14 cellular contexts compared by ENCODE assay signal in genomic region chr2:26251893-26252292, GRCh38. TPM values are rescaled to one million over a fixed set of nuclear protein-coding genes. Genes with fewer than 3 reads are reported as not detected.
A peak's percentile ranks its signal among the peaks of the same experiment; 100 is the strongest.
DNase-seq lines count a peak whose midpoint lies in the region; ATAC-seq and TF ChIP-seq lines count a peak whose summit lies in the region.
"Had no signal": no experiment of that assay in that cellular context is flagged by ENCODE, and none has a peak within 500 bp of the region (broad histone marks: within the 10 kb centered on the region; RNA-seq: fewer than 3 reads in every experiment).

No MANE protein-coding gene starts in this region.

- H3K9me3 ChIP-seq in fibroblast of lung (ENCODE audit: control insufficient read depth, insufficient read depth, low read depth, low read length) (no peaks in the 10 kb centered on the region), ovary (no peaks in the 10 kb centered on the region), neural progenitor cell (ENCODE audit: low read depth) (no peaks in the 10 kb centered on the region)
- H3K9me3 ChIP-seq: lower lobe of right lung had no signal

- H3K27me3 Mint-ChIP-seq in GM23338 (ENCODE audit: insufficient read depth, low read depth, poor library complexity) (no peaks in the 10 kb centered on the region), neural progenitor cell (ENCODE audit: insufficient read depth, low read depth) (no peaks in the 10 kb centered on the region)

- H3K79me2 ChIP-seq in GM23338 (replicated peaks; ENCODE audit: insufficient read depth) (peaks cover 66% of the 10 kb centered on the region), fibroblast of lung (ENCODE audit: control insufficient read depth, insufficient read depth, low read length) (peaks cover 50% of the 10 kb centered on the region), neural progenitor cell (ENCODE audit: low read depth) (peaks cover 54% of the 10 kb centered on the region)

- no peaks in the 10 kb centered on the region; the same call in none of the 2 replicates for H4K20me1 ChIP-seq in GM23338 (replicated peaks; ENCODE audit: insufficient read depth)
- H4K20me1 ChIP-seq in fibroblast of lung (ENCODE audit: control insufficient read depth, extremely low read depth, insufficient read depth, low read length): no peaks in the 10 kb centered on the region
- peaks cover 7% of the 10 kb centered on the region for H4K20me1 ChIP-seq in neural progenitor cell (ENCODE audit: low read depth)

- no peak overlapping the region for H2AFZ ChIP-seq in GM23338
- H2AFZ ChIP-seq in fibroblast of lung (ENCODE audit: low read length): no peak overlapping the region
- H2AFZ ChIP-seq in neural progenitor cell (replicated peaks): no peak overlapping the region

- H3K27me3 ChIP-seq in GM23338 (ENCODE audit: insufficient read depth): no peaks in the 10 kb centered on the region
- H3K27me3 ChIP-seq in fibroblast of lung (ENCODE audit: control insufficient read depth, insufficient read depth, low read length): no peaks in the 10 kb centered on the region
- H3K27me3 ChIP-seq in ovary: no peaks in the 10 kb centered on the region
- no peaks in the 10 kb centered on the region for H3K27me3 ChIP-seq in neural progenitor cell

- no peaks in the 10 kb centered on the region for H3K36me3 ChIP-seq in GM23338 (ENCODE audit: insufficient read depth)
- H3K36me3 ChIP-seq in fibroblast of lung (ENCODE audit: control insufficient read depth, insufficient read depth, low read length): no peaks in the 10 kb centered on the region
- H3K36me3 ChIP-seq in ovary: no peaks in the 10 kb centered on the region
- H3K36me3 ChIP-seq in neural progenitor cell: no peaks in the 10 kb centered on the region

- H3F3A ChIP-seq in GM23338 (replicated peaks; ENCODE audit: low read depth): no peaks in the 10 kb centered on the region
- peaks cover 5% of the 10 kb centered on the region for H3F3A ChIP-seq in neural progenitor cell (ENCODE audit: low read depth)

- H3K4me3 Mint-ChIP-seq in GM23338 (no peak overlapping the region), neural progenitor cell (no peak overlapping the region)
- H3K4me3 Mint-ChIP-seq: T-helper 1 cell treated with Interleukin-12 subunit alpha and Interleukin-12 subunit beta and Interleukin-4 antibody, amounts not matched to agents 30 μg/mL and 1 μg/mL, for 36 hours had no signal

- DNase-seq in GM23338 (ENCODE audit: low spot score) (no peak), NCI-H345 treated with DMSO at 0.1 percent for 48 hours (lab: John Stamatoyannopoulos, UW; ENCODE audit: unreplicated experiment) (peak; percentile 88), fibroblast of lung (ENCODE audit: low read depth in 2 of 2) (peak; percentile 26 to 36), ovary (peak; percentile 42 to 53 (median 46)), neural progenitor cell (ENCODE audit: low spot score) (no peak)
- no peak for DNase-seq in activated naive CD4-positive, alpha-beta T cell (lab: John Stamatoyannopoulos, UW)
- DNase-seq: activated CD8-positive, alpha-beta memory T cell treated with anti-CD3 and anti-CD28 coated beads for 24 hours; lower lobe of right lung; NK-92 treated with Interleukin-12 subunit alpha and Interleukin-12 subunit beta, amount 100 ng/mL, for 24 hours; retina had no signal

- no peak for TF ChIP-seq EP300 in ovary (IDR thresholded peaks at IDR 0.05)

- peaks cover 3% of the 10 kb centered on the region for H3K4me1 Mint-ChIP-seq in GM23338
- peaks cover 4% of the 10 kb centered on the region for H3K4me1 Mint-ChIP-seq in neural progenitor cell

- no peak overlapping the region for H3K4me3 ChIP-seq in GM23338
- H3K4me3 ChIP-seq in fibroblast of lung (replicated peaks in 1 of 4; ENCODE audit: control extremely low read depth in 1 of 4, insufficient read depth in 1 of 4, low read depth in 3 of 4, low read length in 4 of 4): no peak overlapping the region
- no peak overlapping the region for H3K4me3 ChIP-seq in ovary
- no peak overlapping the region for H3K4me3 ChIP-seq in neural progenitor cell
- H3K4me3 ChIP-seq: lower lobe of right lung had no signal

- TF ChIP-seq POLR2A in ovary (IDR thresholded peaks at IDR 0.05) (no peak), GM18505 (IDR thresholded peaks at IDR 0.05; ENCODE audit: borderline replicate concordance, extremely low read depth, insufficient read depth, insufficient read length) (no peak)

- no peaks in the 10 kb centered on the region for H3K9me2 ChIP-seq in GM23338 (ENCODE audit: insufficient read depth)

- H3K27ac Mint-ChIP-seq in GM23338 (no peak overlapping the region), neural progenitor cell (no peak overlapping the region)
- H3K27ac Mint-ChIP-seq: T-helper 1 cell treated with Interleukin-12 subunit alpha and Interleukin-12 subunit beta and Interleukin-4 antibody, amounts not matched to agents 30 μg/mL and 1 μg/mL, for 36 hours had no signal

- H3K4me1 ChIP-seq in GM23338 (ENCODE audit: insufficient read depth) (0 out of 2 replicates have a peak, but pooled peaks cover 3% of the 10 kb centered on the region), fibroblast of lung (ENCODE audit: control insufficient read depth, extremely low read depth, insufficient read depth, low read length) (peaks cover 3% of the 10 kb centered on the region), ovary (ENCODE audit: insufficient read depth) (peaks cover 11% of the 10 kb centered on the region), neural progenitor cell (no peaks in the 10 kb centered on the region)

- no peaks in the 10 kb centered on the region for H3K9me3 Mint-ChIP-seq in GM23338
- H3K9me3 Mint-ChIP-seq in neural progenitor cell: no peaks in the 10 kb centered on the region
- H3K9me3 Mint-ChIP-seq: T-helper 1 cell treated with Interleukin-12 subunit alpha and Interleukin-12 subunit beta and Interleukin-4 antibody, amounts not matched to agents 30 μg/mL and 1 μg/mL, for 36 hours had no signal

- no peak overlapping the region for H3K4me2 ChIP-seq in GM23338
- no peak overlapping the region for H3K4me2 ChIP-seq in fibroblast of lung (ENCODE audit: extremely low read depth, insufficient read depth, low read length)
- no peak overlapping the region for H3K4me2 ChIP-seq in neural progenitor cell

- peak; percentile 41; the same call in 2 of the 3 replicates for ATAC-seq in GM23338
- no peak for ATAC-seq in GM18505 (IDR thresholded peaks at IDR 0.05; ENCODE audit: unreplicated experiment)
- ATAC-seq in HG03175 (IDR thresholded peaks at IDR 0.05; ENCODE audit: unreplicated experiment): no peak
- ATAC-seq: lower lobe of right lung had no signal

- WGBS in ovary, 3 donors: 3 to 30% (median 29%) methylated on average over 3 of the region's 3 CpGs

- no peak overlapping the region for H3K9ac ChIP-seq in fibroblast of lung (ENCODE audit: insufficient read depth, low read length)
- H3K9ac ChIP-seq in neural progenitor cell: no peak overlapping the region

- intact Hi-C loops in ovary (cut with DNase I): no loop called here

- H3K27ac ChIP-seq in GM23338 (ENCODE audit: low read depth): no peak overlapping the region
- no peak overlapping the region for H3K27ac ChIP-seq in fibroblast of lung (ENCODE audit: insufficient read depth, low read length)
- no peak overlapping the region for H3K27ac ChIP-seq in ovary
- no peak overlapping the region for H3K27ac ChIP-seq in neural progenitor cell
- H3K27ac ChIP-seq: C4-2B, lower lobe of right lung had no signal

- H3K36me3 Mint-ChIP-seq in GM23338 (ENCODE audit: low read depth) (peaks cover 2% of the 10 kb centered on the region; the same call in 2 of the 3 replicates), neural progenitor cell (peaks cover 4% of the 10 kb centered on the region)

- TF ChIP-seq CTCF in GM23338 (conservative IDR thresholded peaks at IDR 0.05; ENCODE audit: low read depth in 2 of 2) (no peak), fibroblast of lung (conservative IDR thresholded peaks at IDR 0.05 in 1 of 2, IDR thresholded peaks at IDR 0.05 in 1 of 2; ENCODE audit: low read depth in 1 of 2, low read length in 2 of 2) (no peak), ovary (IDR thresholded peaks at IDR 0.05) (no peak), neural progenitor cell (IDR thresholded peaks at IDR 0.05) (no peak)

TF ChIP-seq in GM23338, 12 proteins besides CTCF, POLR2A, EP300 and RAD21:
- no peak for TF ChIP-seq JUNB (IDR thresholded peaks at IDR 0.05; ENCODE audit: unreplicated experiment)
- no peak for TF ChIP-seq POLR2AphosphoS5 (IDR thresholded peaks at IDR 0.05; ENCODE audit: low read depth)
- TF ChIP-seq STAT1 (IDR thresholded peaks at IDR 0.05; ENCODE audit: unreplicated experiment): no peak
TF ChIP-seq in GM23338: peak in this region for 0.

RNA-seq across cellular contexts. Expression of gene HADHB, which starts 7.2 kb away (rescaled TPM):
- total RNA-seq in GM23338 (2014; rRNA removed; shearing (Covaris generic)): 43.4 and 55.0 TPM in 2 replicates
- 38.3 and 41.1 TPM in 2 replicates for polyA plus RNA-seq in GM23338 (2016; fragmentation: Nextera tagmentation; extraction: Ambion mirVana)
- total RNA-seq in fibroblast of lung: 129 and 130 TPM in 2 replicates
- polyA plus RNA-seq in fibroblast of lung: 137 and 151 TPM in 2 replicates
- polyA plus RNA-seq in fibroblast of lung (2012): 100 and 104 TPM in 2 replicates
- 41.0 and 44.3 TPM in 2 replicates for polyA minus RNA-seq in fibroblast of lung (ENCODE audit: low replicate concordance)
- 100 to 1,000 TPM in 5 of 7 donors, 10 to 100 TPM in 2; 81.1 to 124 (median 104) TPM for total RNA-seq in ovary
- 100 to 1,000 TPM in 1 of 2 donors, 10 to 100 TPM in 1; 88.9 to 224 TPM for polyA plus RNA-seq in ovary
- total RNA-seq in neural progenitor cell (ENCODE audit: low replicate concordance): 36.5 and 40.6 TPM in 2 replicates

RNA-seq across cellular contexts. Expression of gene HADHA, which starts 7.5 kb away (rescaled TPM):
- 88.9 and 92.3 TPM in 2 replicates for total RNA-seq in GM23338 (2014; rRNA removed; shearing (Covaris generic))
- polyA plus RNA-seq in GM23338 (2016; fragmentation: Nextera tagmentation; extraction: Ambion mirVana) (57.6 and 63.9 TPM in 2 replicates), fibroblast of lung (155 and 171 TPM in 2 replicates), ovary (100 to 1,000 TPM in 1 of 2 donors, 10 to 100 TPM in 1; 94.1 to 290 TPM)
- total RNA-seq in fibroblast of lung (144 and 162 TPM in 2 replicates), ovary (100 to 1,000 TPM in 5 of 7 donors, 10 to 100 TPM in 2; 85.2 to 167 (median 129) TPM), neural progenitor cell (ENCODE audit: low replicate concordance) (98.9 and 120 TPM in 2 replicates)
- 159 and 167 TPM in 2 replicates for polyA plus RNA-seq in fibroblast of lung (2012)
- 181 and 203 TPM in 2 replicates for polyA minus RNA-seq in fibroblast of lung (ENCODE audit: low replicate concordance)

Comparison
In these comparisons a context has a peak if more than half of its experiments do, and no peak if none do; other contexts are left out.
1. DNase-seq: peak in NCI-H345 treated with DMSO at 0.1 percent for 48 hours (single experiment), fibroblast of lung (2 of 2) and ovary (5 of 5); none in GM23338 (single experiment), neural progenitor cell (single experiment) and activated naive CD4-positive, alpha-beta T cell (0 of 4).